In genomic region chrX:41923925-41924693, GRCh38 we compare ENCODE assay signal across 8 cellular contexts. TPM values are rescaled to one million over a fixed set of nuclear protein-coding genes. Genes with fewer than 3 reads are reported as not detected.
A peak's percentile ranks its signal among the peaks of the same experiment; 100 is the strongest.
DNase-seq lines count a peak whose midpoint lies in the region; ATAC-seq and TF ChIP-seq lines count a peak whose summit lies in the region.

No MANE protein-coding gene starts in this region.

- POLR2A ChIA-PET in T-cell (lab: Charles Lee): interaction anchor here in 1 of 2 donors (0.5 to 0.6 kb wide), 2 partner anchors 349 to 1413 kb away, joined by 3 to 4 read pairs; no protein-coding TSS in a partner anchor

- peak overlapping the region; percentile 84 for H3K4me3 Mint-ChIP-seq in T-cell
- peak overlapping the region; percentile 84 to 86 for H3K4me3 Mint-ChIP-seq in stimulated activated naive B cell treated with anti-CD40 and anti-IgM and Interleukin-4, amounts not matched to agents 10 μg/mL and 1 μg/mL and 100 μg/mL, for 72 hours

- peak overlapping the region; percentile 66 to 87 for H3K27ac Mint-ChIP-seq in T-cell
- H3K27ac Mint-ChIP-seq in stimulated activated naive B cell treated with anti-CD40 and anti-IgM and Interleukin-4, amounts not matched to agents 10 μg/mL and 1 μg/mL and 100 μg/mL, for 72 hours: peak overlapping the region; percentile 88

- peaks cover 0 to 5% of the 10 kb centered on the region in 2 donors for H3K27me3 Mint-ChIP-seq in T-cell
- H3K27me3 Mint-ChIP-seq in stimulated activated naive B cell treated with anti-CD40 and anti-IgM and Interleukin-4, amounts not matched to agents 10 μg/mL and 1 μg/mL and 100 μg/mL, for 72 hours: no peaks in the 10 kb centered on the region

- no peaks in the 10 kb centered on the region for H3K27me3 ChIP-seq in left lung

- H3K4me1 ChIP-seq in left lung: no peaks in the 10 kb centered on the region

- H3K4me3 ChIP-seq in left lung: peak overlapping the region; percentile 28 to 57

- no peaks in the 10 kb centered on the region for H3K9me3 ChIP-seq in left lung

- H3K27ac ChIP-seq in cingulate gyrus (ENCODE audit: low read depth, low read length): peak overlapping the region; percentile 41
- H3K27ac ChIP-seq in left lung: peak overlapping the region; percentile 80 to 81

- peak in 2 of 4 experiments; percentile 3 to 25 for ATAC-seq in T-cell (replicated peaks in 1 of 4)
- ATAC-seq in left lung: peak; percentile 40
- ATAC-seq in stimulated activated naive B cell treated with anti-CD40 and anti-IgM and Interleukin-4, amounts not matched to agents 10 μg/mL and 1 μg/mL and 100 μg/mL, for 72 hours (replicated peaks): peak; percentile 25 to 35
- no peak for ATAC-seq in GM18498 (IDR thresholded peaks at IDR 0.05; ENCODE audit: unreplicated experiment)

- CTCF ChIA-PET in T-cell (lab: Charles Lee): interaction anchor here in 1 of 2 donors (0.7 to 1.1 kb wide), 2 partner anchors 125 to 200 kb away, joined by 3 read pairs; no protein-coding TSS in a partner anchor

- peaks cover 21 to 27% (median 26%) of the 10 kb centered on the region in 3 donors for H3K4me1 Mint-ChIP-seq in T-cell
- H3K4me1 Mint-ChIP-seq in stimulated activated naive B cell treated with anti-CD40 and anti-IgM and Interleukin-4, amounts not matched to agents 10 μg/mL and 1 μg/mL and 100 μg/mL, for 72 hours: peaks cover 6 to 8% of the 10 kb centered on the region in 2 donors

- H3K36me3 Mint-ChIP-seq in T-cell: no peaks in the 10 kb centered on the region
- H3K36me3 Mint-ChIP-seq in stimulated activated naive B cell treated with anti-CD40 and anti-IgM and Interleukin-4, amounts not matched to agents 10 μg/mL and 1 μg/mL and 100 μg/mL, for 72 hours: peaks cover 0 to 4% of the 10 kb centered on the region in 2 donors

- TF ChIP-seq CTCF in left lung (IDR thresholded peaks at IDR 0.05): no peak

- intact Hi-C loops in left lung (cut with DNase I): no loop called here

- H3K36me3 ChIP-seq in left lung: no peaks in the 10 kb centered on the region

- DNase-seq in DMS79 (lab: John Stamatoyannopoulos, UW): peak; percentile 1
- DNase-seq in LoVo (ENCODE audit: low spot score): peak; percentile 60
- DNase-seq in T-cell: peak in 21 of 34 experiments; percentile 2 to 37 (median 17)
- no peak for DNase-seq in left lung
- peak; percentile 4 for DNase-seq in stimulated activated naive B cell treated with anti-CD40 and anti-IgM and Interleukin-4, amounts not matched to agents 10 μg/mL and 1 μg/mL and 100 μg/mL, for 72 hours
- no peak for DNase-seq in SKM-1 (lab: John Stamatoyannopoulos, UW; ENCODE audit: unreplicated experiment)

- no peaks in the 10 kb centered on the region for H3K9me3 Mint-ChIP-seq in T-cell
- H3K9me3 Mint-ChIP-seq in stimulated activated naive B cell treated with anti-CD40 and anti-IgM and Interleukin-4, amounts not matched to agents 10 μg/mL and 1 μg/mL and 100 μg/mL, for 72 hours: no peaks in the 10 kb centered on the region

RNA-seq across cellular contexts. Expression of gene CASK, which starts 0.8 kb away (rescaled TPM):
- total RNA-seq in T-cell (10 to 100 TPM; 52.6 to 81.6 (median 67.5) TPM), left lung (10 to 100 TPM; 59.7 to 70.7 TPM)

Comparison
In these comparisons a context has a peak if more than half of its experiments do, and no peak if none do; other contexts are left out.
1. DNase-seq: peak in DMS79 (single experiment), LoVo (single experiment), T-cell (21 of 34) and stimulated activated naive B cell treated with anti-CD40 and anti-IgM and Interleukin-4, amounts not matched to agents 10 μg/mL and 1 μg/mL and 100 μg/mL, for 72 hours (single experiment); none in left lung (0 of 2) and SKM-1 (single experiment).